14 cellular contexts compared by ENCODE assay signal in the genomic region with DNA sequence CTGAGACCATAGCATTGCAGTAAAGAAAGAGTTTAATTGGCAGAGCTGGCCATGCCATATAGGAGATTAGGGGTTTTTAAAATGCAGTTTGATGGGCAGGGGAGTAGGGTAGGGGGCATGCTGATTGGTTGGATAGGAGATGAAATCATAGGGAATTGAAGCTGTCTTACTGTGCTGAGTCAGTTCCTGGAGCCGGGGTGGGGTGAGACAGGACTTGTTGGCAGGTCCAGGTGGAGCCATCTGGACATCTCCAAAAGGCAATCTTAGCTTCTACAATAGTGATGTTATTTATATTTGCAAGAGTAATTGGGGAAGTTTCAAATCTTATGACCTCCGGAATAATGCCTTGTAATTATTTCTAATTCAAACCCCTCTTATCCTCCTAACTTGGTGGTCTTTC. TPM values are rescaled to one million over a fixed set of nuclear protein-coding genes. Genes with fewer than 3 reads are reported as not detected.
A peak's percentile ranks its signal among the peaks of the same experiment; 100 is the strongest.
DNase-seq lines count a peak whose midpoint lies in the region; ATAC-seq and TF ChIP-seq lines count a peak whose summit lies in the region.
"Had no signal": no experiment of that assay in that cellular context is flagged by ENCODE, and none has a peak within 500 bp of the region (broad histone marks: within the 10 kb centered on the region; RNA-seq: fewer than 3 reads in every experiment).

No MANE protein-coding gene starts in this region.

- TF ChIP-seq CTCF in hepatocyte (IDR thresholded peaks at IDR 0.05; ENCODE audit: poor library complexity) = no peak

- no peaks in the 10 kb centered on the region for H3K36me3 ChIP-seq in hepatocyte (replicated peaks; ENCODE audit: insufficient read depth, low read depth)
- H3K36me3 ChIP-seq: HAP-1 had no signal

- H4K20me1 ChIP-seq in hepatocyte (ENCODE audit: insufficient read depth, poor library complexity, severe bottlenecking) = no peaks in the 10 kb centered on the region

- H3K9me2 ChIP-seq in hepatocyte (replicated peaks; ENCODE audit: insufficient read depth) = no peaks in the 10 kb centered on the region

- no peaks in the 10 kb centered on the region for H3K79me2 ChIP-seq in hepatocyte

- ATAC-seq in GM18867 (IDR thresholded peaks at IDR 0.05; ENCODE audit: unreplicated experiment) (no peak), GM19455 (IDR thresholded peaks at IDR 0.05; ENCODE audit: unreplicated experiment) (no peak)
- ATAC-seq: K562 had no signal

- H3K9me3 ChIP-seq in hepatocyte (ENCODE audit: low read depth) = no peaks in the 10 kb centered on the region
- H3K9me3 ChIP-seq: A549, HAP-1 had no signal

- no peak overlapping the region for H3K27ac ChIP-seq in hepatocyte
- H3K27ac ChIP-seq: A549, HL-60 had no signal

- H3K4me2 ChIP-seq in hepatocyte = no peak overlapping the region
- H3K4me2 ChIP-seq: A549 had no signal

- H3K27me3 ChIP-seq in hepatocyte = no peaks in the 10 kb centered on the region

- no peaks in the 10 kb centered on the region for H3K4me1 ChIP-seq in hepatocyte (ENCODE audit: insufficient read depth)
- H3K4me1 ChIP-seq: A549, HAP-1 had no signal

- H2AFZ ChIP-seq in hepatocyte = no peak overlapping the region

- H3K4me3 ChIP-seq in hepatocyte = no peak overlapping the region
- H3K4me3 ChIP-seq: A549, GM12878, HAP-1, K562 had no signal

- DNase-seq in HCEC 1CT = peak; percentile 6
- DNase-seq in NCI-H446 (lab: John Stamatoyannopoulos, UW) = peak; percentile 62 to 84
- DNase-seq in cerebellum (ENCODE audit: low spot score) = peak; percentile 74
- DNase-seq in hepatocyte (ENCODE audit: low spot score) = peak; percentile 6
- no peak for DNase-seq in SHP77 treated with DMSO at 0.1 percent for 48 hours (lab: John Stamatoyannopoulos, UW)
- no peak for DNase-seq in AG08396 (ENCODE audit: low spot score)
- DNase-seq: GOT3 had no signal

- 66% methylated on average over 2 of the region's 2 CpGs for WGBS in hepatocyte (ENCODE audit: low lambda C conversion rate, missing lambda C conversion rate)

RNA-seq across cellular contexts. Expression of a gene that starts 32.4 kb away (rescaled TPM):
- total RNA-seq in cerebellum (20.1 TPM), hepatocyte (25.0 and 28.2 TPM in 2 replicates)
- polyA plus RNA-seq in hepatocyte = 11.2 and 14.8 TPM in 2 replicates

Comparison
In these comparisons a context has a peak if more than half of its experiments do, and no peak if none do; other contexts are left out.
1. DNase-seq: peak in HCEC 1CT (single experiment), NCI-H446 (2 of 2), cerebellum (single experiment) and hepatocyte (single experiment); none in SHP77 treated with DMSO at 0.1 percent for 48 hours (single experiment) and AG08396 (single experiment).